11 cellular contexts compared by ENCODE assay signal in the genomic region with DNA sequence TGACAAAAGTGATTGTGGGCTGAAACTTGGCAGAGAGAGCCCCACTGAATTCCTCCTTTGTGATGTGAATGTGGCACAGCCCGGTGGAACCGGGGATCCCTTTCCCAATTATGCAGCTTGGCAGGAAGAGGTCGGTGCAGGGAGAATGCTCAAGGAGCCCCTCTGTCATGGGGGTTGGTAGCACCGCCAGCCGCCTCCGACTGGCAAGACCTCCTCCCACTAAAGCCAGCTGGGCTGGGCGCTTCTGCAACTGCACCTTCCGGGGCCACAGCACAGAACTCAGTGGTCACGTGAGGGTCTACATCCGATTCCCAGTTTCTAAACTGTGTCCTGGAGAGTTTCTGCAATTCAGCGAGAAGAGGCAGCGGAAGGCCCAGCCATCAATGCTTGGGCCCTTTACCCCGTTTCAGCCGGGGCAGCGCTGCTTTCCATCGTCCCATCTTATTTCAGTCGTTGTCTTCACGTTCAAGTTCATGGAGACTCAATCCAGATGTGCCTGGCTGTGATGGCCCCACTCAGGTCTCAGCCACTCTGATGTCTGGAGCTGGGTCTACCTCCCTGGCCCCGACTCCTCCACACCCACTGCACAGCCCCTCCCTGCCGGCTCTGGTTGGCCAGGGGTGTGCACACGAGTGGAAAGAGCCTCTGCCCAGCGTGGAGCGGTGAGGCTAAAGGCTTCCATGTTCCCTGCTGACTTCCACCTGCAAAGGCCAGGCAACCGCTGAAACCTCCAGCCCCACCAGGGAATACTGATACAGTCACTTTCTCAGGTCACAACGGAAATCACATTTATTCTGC. TPM values are rescaled to one million over a fixed set of nuclear protein-coding genes. Genes with fewer than 3 reads are reported as not detected.
A peak's percentile ranks its signal among the peaks of the same experiment; 100 is the strongest.
DNase-seq lines count a peak whose midpoint lies in the region; ATAC-seq, FAIRE-seq and TF ChIP-seq lines count a peak whose summit lies in the region.
"Had no signal": no experiment of that assay in that cellular context is flagged by ENCODE, and none has a peak within 500 bp of the region (broad histone marks: within the 10 kb centered on the region; RNA-seq: fewer than 3 reads in every experiment).

No MANE protein-coding gene starts in this region.

- peak overlapping the region; percentile 90 for H4K5ac ChIP-seq in H1 (ENCODE audit: insufficient read length, low read depth, low read length)

- peak overlapping the region; percentile 2 for H3K4ac ChIP-seq in H1 (replicated peaks; ENCODE audit: insufficient read length, low read depth, low read length)

- H3K4me3 ChIP-seq in PC-9 (no peak overlapping the region; the same call in 1 of the 2 replicates), H1 (ENCODE audit: extremely low read depth in 1 of 4, insufficient read depth in 2 of 4, low read depth in 3 of 4, low read length in 4 of 4) (peak overlapping the region in 3 of 4 experiments; percentile 22 to 48 (median 40); a peak in 6 of 8 replicates), thoracic aorta (peak overlapping the region; percentile 39)

- H2AFZ ChIP-seq in PC-9 = no peak overlapping the region
- peak overlapping the region; percentile 66; the same call in 1 of the 2 replicates for H2AFZ ChIP-seq in H1 (ENCODE audit: low read length)

- WGBS in H1 (ENCODE audit: extremely low coverage in 1 of 2, insufficient coverage in 1 of 2, insufficient read length in 1 of 2, insufficient replicate concordance in 2 of 2, low coverage in 1 of 2, low lambda C conversion rate in 2 of 2, missing lambda C conversion rate in 1 of 2), 2 experiments = 19% methylated on average over 25 of the region's 25 CpGs; no CpG with 5 or more reads in 1 of the 2 experiments

- peak overlapping the region in 2 of 4 experiments; percentile 35 to 44; a peak in 4 of 7 replicates for H3K9ac ChIP-seq in H1 (replicated peaks in 1 of 4; ENCODE audit: extremely low read depth in 1 of 4, low read depth in 3 of 4, low read length in 3 of 4)

- H3K27ac ChIP-seq in PC-9 (peak overlapping the region; percentile 68), H1 (ENCODE audit: low read depth, low read length) (peak overlapping the region; percentile 75), thoracic aorta (no peak overlapping the region)

- H3K23me2 ChIP-seq in H1 (ENCODE audit: low read depth, low read length) = peaks cover 9% of the 10 kb centered on the region

- DNase-seq in PC-9 (no peak), H1 (ENCODE audit: low read depth in 1 of 2, low spot score in 2 of 2) (peak in 1 of 2 experiments; percentile 62), medulla oblongata (ENCODE audit: extremely low spot score) (peak; percentile 31), thoracic aorta (ENCODE audit: low spot score) (no peak), left colon (no peak)
- DNase-seq: activated CD4-positive, alpha-beta T cell treated with anti-CD3 and anti-CD28 coated beads, Interleukin-2, amount 10 ng/mL, durations not matched to agents 24 days and 14 days; CD8-positive, alpha-beta T cell; erythroblast had no signal

- no peaks in the 10 kb centered on the region for H3K27me3 ChIP-seq in PC-9 (ENCODE audit: insufficient read depth, low read depth)
- no peaks in the 10 kb centered on the region for H3K27me3 ChIP-seq in H1 (replicated peaks in 1 of 4; ENCODE audit: control insufficient read depth in 3 of 4, extremely low read depth in 1 of 4, insufficient read depth in 3 of 4, low read length in 3 of 4)
- H3K27me3 ChIP-seq in thoracic aorta (replicated peaks; ENCODE audit: insufficient read depth) = no peaks in the 10 kb centered on the region

- peak overlapping the region; percentile 80 for H3K18ac ChIP-seq in H1 (ENCODE audit: extremely low read depth, low read length)

- H4K8ac ChIP-seq in H1 (ENCODE audit: extremely low read depth, insufficient read depth, low read length) = peak overlapping the region; percentile 88; the same call in 1 of the 2 replicates

- intact Hi-C loops in PC-9 (cut with micrococcal nuclease; ENCODE audit: unreplicated experiment) (no loop called here), left colon (cut with DNase I, micrococcal nuclease) (no loop called here)

- no peak for TF ChIP-seq RAD21 in H1 (IDR thresholded peaks at IDR 0.05 in 1 of 2, conservative IDR thresholded peaks at IDR 0.05 in 1 of 2; ENCODE audit: low read depth in 2 of 2, low read length in 2 of 2)

- TF ChIP-seq POLR2A in H1 (IDR thresholded peaks at IDR 0.05; ENCODE audit: control extremely low read depth in 1 of 2, low read depth in 2 of 2, low read length in 2 of 2) = no peak

- CTCF ChIA-PET in PC-9 (lab: Charles Lee) = interaction anchor here (0.6 to 1.0 kb wide), 2 partner anchors 38 to 79 kb away, joined by 3 read pairs; no protein-coding TSS in a partner anchor
- CTCF ChIA-PET in H1 (lab: Charles Lee; ENCODE audit: partially characterized antibody) = interaction anchor here (0.9 to 2.2 kb wide), 8 partner anchors 9 to 144 kb away, joined by 3 to 9 read pairs (median 5); no protein-coding TSS in a partner anchor

- H3K14ac ChIP-seq in H1 (ENCODE audit: insufficient read length) = no peak overlapping the region

- TF ChIP-seq CTCF in PC-9 (conservative IDR thresholded peaks at IDR 0.05) (no peak), H1 (IDR thresholded peaks at IDR 0.05; ENCODE audit: control extremely low read depth in 1 of 3, insufficient read depth in 1 of 3, low read depth in 1 of 3, low read length in 3 of 3) (no peak), thoracic aorta (IDR thresholded peaks at IDR 0.05) (no peak)

- POLR2A ChIA-PET in PC-9 (lab: Charles Lee; ENCODE audit: unreplicated experiment) = no interaction called here
- POLR2A ChIA-PET in H1 (lab: Charles Lee; ENCODE audit: partially characterized antibody) = interaction anchor here (0.9 to 1.2 kb wide), 3 partner anchors 10 to 95 kb away, joined by 3 read pairs; no protein-coding TSS in a partner anchor

- no TSS peak for BruUV-seq in PC-9 (replicated peaks; lab: Mats Ljungman, UMichigan)

- no peaks in the 10 kb centered on the region for H3K9me2 ChIP-seq in PC-9 (ENCODE audit: insufficient read depth)

- H3K23ac ChIP-seq in H1 (ENCODE audit: insufficient read length) = no peak overlapping the region

- H3K4me1 ChIP-seq in PC-9 (replicated peaks; ENCODE audit: insufficient read depth) (peaks cover 26% of the 10 kb centered on the region), H1 (replicated peaks in 1 of 4; ENCODE audit: control insufficient read depth in 3 of 4, insufficient read depth in 4 of 4, low read length in 3 of 4) (peaks cover 15 to 31% (median 26%) of the 10 kb centered on the region in 4 experiments), thoracic aorta (ENCODE audit: control insufficient read depth in 1 of 2, low read depth in 2 of 2) (peaks cover 27 to 61% of the 10 kb centered on the region in 2 donors)

- H2BK5ac ChIP-seq in H1 (ENCODE audit: low read depth, low read length) = peak overlapping the region; percentile 95; the same call in 1 of the 2 replicates

- H3K36me3 ChIP-seq in PC-9 (ENCODE audit: low read depth) = no peaks in the 10 kb centered on the region
- H3K36me3 ChIP-seq in H1 (ENCODE audit: control insufficient read depth in 2 of 4, insufficient read depth in 4 of 4, low read length in 3 of 4) = no peaks in the 10 kb centered on the region; a peak in 1 of 8 replicates
- H3K36me3 ChIP-seq in thoracic aorta = no peaks in the 10 kb centered on the region

- no peak for TF ChIP-seq EP300 in H1 (IDR thresholded peaks at IDR 0.05; ENCODE audit: borderline replicate concordance in 1 of 2, low read depth in 2 of 2, low read length in 2 of 2)

- ATAC-seq in thoracic aorta (ENCODE audit: insufficient number of reproducible peaks, low FRiP score, low read depth) (no peak), left colon (no peak), HG03565 (IDR thresholded peaks at IDR 0.05; ENCODE audit: unreplicated experiment) (no peak), GM19452 (IDR thresholded peaks at IDR 0.05; ENCODE audit: unreplicated experiment) (no peak)
- ATAC-seq: activated T-helper 17 cell treated with anti-CD3 and anti-CD28 coated beads, Interleukin-2, amount 50 U/mL, for 72 hours; CD8-positive, alpha-beta T cell had no signal

- peaks cover 12% of the 10 kb centered on the region; the same call in 1 of the 2 replicates for H3F3A ChIP-seq in PC-9 (ENCODE audit: insufficient read depth, low read depth)

- peak overlapping the region; percentile 91; the same call in 1 of the 2 replicates for H2BK12ac ChIP-seq in H1 (ENCODE audit: low read depth, low read length)

- no peaks in the 10 kb centered on the region for H4K20me1 ChIP-seq in PC-9 (ENCODE audit: insufficient read depth)
- H4K20me1 ChIP-seq in H1 (replicated peaks in 1 of 2; ENCODE audit: control insufficient read depth in 1 of 2, insufficient read depth in 2 of 2, low read length in 2 of 2) = peaks cover 0 to 2% of the 10 kb centered on the region in 2 experiments

- peak overlapping the region; percentile 17 for H2BK120ac ChIP-seq in H1 (replicated peaks; ENCODE audit: low read depth, low read length)

- peak overlapping the region; percentile 43 for H2AK5ac ChIP-seq in H1 (ENCODE audit: low read depth, low read length)

- H2BK15ac ChIP-seq in H1 (ENCODE audit: low read length) = peak overlapping the region; percentile 36

- H3K56ac ChIP-seq in H1 (replicated peaks; ENCODE audit: insufficient read length, low read depth, low read length) = peak overlapping the region; percentile 1

- H3K9me3 ChIP-seq in PC-9 (ENCODE audit: insufficient read depth, low read depth) = no peaks in the 10 kb centered on the region
- H3K9me3 ChIP-seq in H1 (ENCODE audit: insufficient read depth in 2 of 2, low read depth in 1 of 2, low read length in 1 of 2) = no peaks in the 10 kb centered on the region
- H3K9me3 ChIP-seq in thoracic aorta = no peaks in the 10 kb centered on the region

- H3K4me2 ChIP-seq in PC-9 = peak overlapping the region; percentile 58
- peak overlapping the region; percentile 72 to 98 for H3K4me2 ChIP-seq in H1 (ENCODE audit: insufficient read depth in 1 of 2, low read depth in 2 of 2, low read length in 2 of 2)

- no peaks in the 10 kb centered on the region; the same call in 1 of the 2 replicates for H3K79me1 ChIP-seq in H1 (ENCODE audit: low read depth, low read length)

- H2BK20ac ChIP-seq in H1 (ENCODE audit: low read length) = peak overlapping the region; percentile 98

- H3K79me2 ChIP-seq in PC-9 (ENCODE audit: low read depth) = peaks cover 4% of the 10 kb centered on the region; the same call in 1 of the 2 replicates
- H3K79me2 ChIP-seq in H1 (ENCODE audit: control insufficient read depth in 1 of 2, insufficient read depth in 2 of 2, low read length in 2 of 2) = peaks cover 0 to 13% of the 10 kb centered on the region in 2 experiments; a peak in 2 of 4 replicates

- FAIRE-seq in H1 (lab: Jason Lieb, UNC) = no peak

- peak overlapping the region; percentile 45 for H4K91ac ChIP-seq in H1 (replicated peaks; ENCODE audit: insufficient read length, low read length)

RNA-seq across cellular contexts. Expression of a gene that starts 39.8 kb away (rescaled TPM):
- total RNA-seq in PC-9 (2021) (6.9 and 8.2 TPM in 2 replicates), thoracic aorta (1 to 10 TPM in 1 of 2 donors, not detected in 1; 4.4 TPM), left colon (1 to 10 TPM; 1.2 to 1.3 TPM)
- 0.69 and 1.5 TPM in 2 replicates for total RNA-seq in H1 (2021; fragmentation: NEBNext Ultra II Directional; extraction: Animal tissue kit (Norgen Biotek cat#: 25700))
- 0.39 TPM in 2 replicates for polyA plus RNA-seq in H1 (2011; rRNA removed)
- polyA plus RNA-seq in H1 (2011; cell fraction: cytosol; rRNA removed) = 0.44 TPM
- polyA plus RNA-seq in H1 (2011; cell fraction: nucleus; rRNA removed) = 0.80 TPM
- 1.4 to 2.1 TPM (median 1.6 TPM) in 4 replicates for polyA plus RNA-seq in H1 (2012, experiment 1 of 2)
- polyA plus RNA-seq in H1 (2012, experiment 2 of 2) = 0.22 TPM
- polyA plus RNA-seq in H1 (2013, experiment 1 of 2) = 0.49 TPM
- 0.64 TPM for polyA plus RNA-seq in H1 (2013, experiment 2 of 2)
- 0.95 and 0.98 TPM in 2 replicates for polyA minus RNA-seq in H1 (2011; rRNA and poly(A)+ RNA removed)
- polyA minus RNA-seq in H1 (2011; cell fraction: cytosol; rRNA and poly(A)+ RNA removed) = 4.1 TPM
- 0.40 TPM for polyA minus RNA-seq in H1 (2011; cell fraction: nucleus; rRNA and poly(A)+ RNA removed)
- total RNA-seq: activated CD4-positive, alpha-beta T cell treated with anti-CD3 and anti-CD28 coated beads, Interleukin-2, amount 10 ng/mL, durations not matched to agents 24 days and 14 days; activated T-helper 17 cell treated with anti-CD3 and anti-CD28 coated beads, Interleukin-2, amount 50 U/mL, for 72 hours; CD8-positive, alpha-beta T cell had no signal

RNA-seq across cellular contexts. Expression of a gene that starts 53.7 kb away (rescaled TPM):
- 11.7 and 12.7 TPM in 2 replicates for total RNA-seq in PC-9 (2021)
- 9.1 and 9.9 TPM in 2 replicates for total RNA-seq in H1 (2021; fragmentation: NEBNext Ultra II Directional; extraction: Animal tissue kit (Norgen Biotek cat#: 25700))
- polyA plus RNA-seq in H1 (2011; rRNA removed) = 10.7 and 12.6 TPM in 2 replicates
- polyA plus RNA-seq in H1 (2011; cell fraction: cytosol; rRNA removed) = 11.5 TPM
- 7.3 TPM for polyA plus RNA-seq in H1 (2011; cell fraction: nucleus; rRNA removed)
- 7.8 to 12.5 TPM (median 10.2 TPM) in 4 replicates for polyA plus RNA-seq in H1 (2012, experiment 1 of 2)
- polyA plus RNA-seq in H1 (2012, experiment 2 of 2) = 11.6 TPM
- polyA plus RNA-seq in H1 (2013, experiment 1 of 2) = 10.4 TPM
- polyA plus RNA-seq in H1 (2013, experiment 2 of 2) = 13.1 TPM
- polyA minus RNA-seq in H1 (2011; rRNA and poly(A)+ RNA removed) = 3.4 and 3.9 TPM in 2 replicates
- polyA minus RNA-seq in H1 (2011; cell fraction: cytosol; rRNA and poly(A)+ RNA removed) = 8.4 TPM
- 4.8 TPM for polyA minus RNA-seq in H1 (2011; cell fraction: nucleus; rRNA and poly(A)+ RNA removed)
- 1 to 10 TPM; 2.0 to 5.9 TPM for total RNA-seq in thoracic aorta
- total RNA-seq in left colon = 10 to 100 TPM; 23.4 to 27.4 TPM
- total RNA-seq: activated T-helper 17 cell treated with anti-CD3 and anti-CD28 coated beads, Interleukin-2, amount 50 U/mL, for 72 hours; CD8-positive, alpha-beta T cell had no signal

Comparison
In these comparisons a context has a peak if more than half of its experiments do, and no peak if none do; other contexts are left out.
1. H3K27ac ChIP-seq: peak in PC-9 (single experiment) and H1 (single experiment); none in thoracic aorta (0 of 2).